26 cellular contexts compared by ENCODE assay signal in genomic region chr4:128615197-128615596, GRCh38.
"Had no signal": no experiment of that assay in that cellular context is flagged by ENCODE, and none has a peak within 500 bp of the region (broad histone marks: within the 10 kb centered on the region; RNA-seq: fewer than 3 reads in every experiment).

No MANE protein-coding gene starts in this region.

- H3K4me1 ChIP-seq: colonic mucosa, gastrocnemius medialis, pancreas, stomach, tibial artery had no signal

- H3K27me3 Mint-ChIP-seq: type B pancreatic cell had no signal

- H3K9me3 ChIP-seq: colonic mucosa, gastrocnemius medialis, neutrophil, pancreas, stomach, tibial artery had no signal

- H3K4me3 Mint-ChIP-seq: dendritic cell treated with granulocyte-macrophage colony-stimulating factor and Interleukin-4, amounts not matched to agents 40 ng/mL and 50 ng/mL, for 4 days; endodermal cell; memory B cell; natural killer cell; type B pancreatic cell had no signal

- H3K36me3 Mint-ChIP-seq: memory B cell, natural killer cell, type B pancreatic cell had no signal

- H3K4me3 ChIP-seq: colonic mucosa, gastrocnemius medialis, lung, pancreas, smooth muscle cell, stomach, tibial artery had no signal

- H3K27ac ChIP-seq: colonic mucosa, epithelial cell of prostate, gastrocnemius medialis, neutrophil, pancreas, stomach, tibial artery had no signal

- DNase-seq: colonic mucosa; effector CD8-positive, alpha-beta T cell; endodermal cell; foreskin fibroblast; gastrocnemius medialis; head of caudate nucleus; natural killer cell; pancreas; retina; stimulated activated CD4-positive, alpha-beta T cell treated with anti-CD3 and anti-CD28 coated beads, Interleukin-12 subunit alpha, Interleukin-12 subunit beta, amount 100 ng/mL, for 4 hours; stimulated activated CD4-positive, alpha-beta T cell treated with anti-CD3 and anti-CD28 coated beads, Interleukin-1b, Interleukin-23, amount 100 ng/mL, for 48 hours; stimulated activated CD4-positive, alpha-beta T cell treated with anti-CD3 and anti-CD28 coated beads, Interleukin-4, amount 100 ng/mL, for 1 hour; stimulated activated CD8-positive, alpha-beta memory T cell treated with anti-CD3 and anti-CD28 coated beads, Interleukin-4, amount 100 ng/mL, for 48 hours; stimulated activated naive CD4-positive, alpha-beta T cell treated with Interleukin-2 at 50 U/mL for 16 hours; stomach; tibial artery had no signal

- H3K27ac Mint-ChIP-seq: dendritic cell treated with granulocyte-macrophage colony-stimulating factor and Interleukin-4, amounts not matched to agents 40 ng/mL and 50 ng/mL, for 4 days; endodermal cell; memory B cell; natural killer cell; type B pancreatic cell had no signal

- H3K36me3 ChIP-seq: colonic mucosa, gastrocnemius medialis, neutrophil, pancreas, stomach, tibial artery had no signal

- H3K4me1 Mint-ChIP-seq: memory B cell, natural killer cell had no signal

- H3K27me3 ChIP-seq: colonic mucosa, gastrocnemius medialis, neutrophil, pancreas, stomach, tibial artery had no signal

- ATAC-seq: esophagus mucosa, gastrocnemius medialis, left lobe of liver, natural killer cell, pancreas, sciatic nerve had no signal

- H3K9me3 Mint-ChIP-seq: memory B cell had no signal

- H3K4me2 ChIP-seq: smooth muscle cell had no signal
